Comparison of ENCODE assay signal across 8 cellular contexts in genomic region chr21:31866077-31866511, GRCh38. TPM values are rescaled to one million over a fixed set of nuclear protein-coding genes. Genes with fewer than 3 reads are reported as not detected.
DNase-seq lines count a peak whose midpoint lies in the region; ATAC-seq, FAIRE-seq and TF ChIP-seq lines count a peak whose summit lies in the region.

No MANE protein-coding gene starts in this region.

- TF ChIP-seq CTCF in GM10266 (IDR thresholded peaks at IDR 0.05; ENCODE audit: control insufficient read depth, insufficient read depth, low read depth, missing control alignments): peak; percentile 81
- peak; percentile 88 for TF ChIP-seq CTCF in epithelial cell of proximal tubule (conservative IDR thresholded peaks at IDR 0.05; ENCODE audit: low read depth, low read length)

- H3K4me3 ChIP-seq in epithelial cell of proximal tubule (ENCODE audit: low read depth, low read length): no peak overlapping the region

- peak; percentile 61 for DNase-seq in GM10266 (ENCODE audit: extremely low spot score)
- peak; percentile 59 for DNase-seq in HTR-8/SVneo (ENCODE audit: insufficient read length, low spot score)
- DNase-seq in NOMO-1 treated with DMSO at 0.1 percent for 48 hours (lab: John Stamatoyannopoulos, UW; ENCODE audit: unreplicated experiment): peak; percentile 45
- peak; percentile 93 for DNase-seq in activated CD8-positive, alpha-beta memory T cell treated with anti-CD3 and anti-CD28 coated beads, Interleukin-2, amount 50 U/mL, for 48 hours
- DNase-seq in epithelial cell of proximal tubule (ENCODE audit: low read depth): no peak
- peak; percentile 59 for DNase-seq in myocyte (ENCODE audit: low read depth)
- peak; percentile 64 for DNase-seq in stimulated activated CD8-positive, alpha-beta memory T cell treated with anti-CD3 and anti-CD28 coated beads, Interleukin-7, amount 100 ng/mL, for 24 hours (ENCODE audit: low read depth)

- ATAC-seq in HG03521 (IDR thresholded peaks at IDR 0.05; ENCODE audit: unreplicated experiment): no peak

- no peak for FAIRE-seq in HTR-8/SVneo (lab: Jason Lieb, UNC)

RNA-seq across cellular contexts. Expression of gene HUNK, which starts 6.7 kb away (rescaled TPM):
- 1.6 and 2.8 TPM in 2 replicates for total RNA-seq in epithelial cell of proximal tubule
- 0.05 TPM in 1 of 2 replicates, not detected in the other for total RNA-seq in myocyte
- 0.01 TPM for polyA plus RNA-seq in myocyte (2012)
